In genomic region chr7:22854158-22855048, GRCh38 we compare ENCODE assay signal across 8 cellular contexts. TPM values are rescaled to one million over a fixed set of nuclear protein-coding genes. Genes with fewer than 3 reads are reported as not detected.
A peak's percentile ranks its signal among the peaks of the same experiment; 100 is the strongest.
DNase-seq lines count a peak whose midpoint lies in the region; ATAC-seq and TF ChIP-seq lines count a peak whose summit lies in the region.

No MANE protein-coding gene starts in this region.

- peak overlapping the region; percentile 61 to 70 for H3K4me3 ChIP-seq in foreskin fibroblast (ENCODE audit: low read depth in 1 of 2, low read length in 2 of 2)
- peak overlapping the region; percentile 13 for H3K4me3 ChIP-seq in neuron (ENCODE audit: low read length)
- H3K4me3 ChIP-seq in subcutaneous abdominal adipose tissue (ENCODE audit: low read depth in 1 of 5, low read length in 5 of 5), result peak overlapping the region; percentile 73 to 86 (median 83)

- H3K4me1 ChIP-seq in neuron (ENCODE audit: insufficient read depth, low read length) (no peaks in the 10 kb centered on the region), subcutaneous abdominal adipose tissue (ENCODE audit: control insufficient read depth in 5 of 5, insufficient read depth in 5 of 5, low read length in 5 of 5) (peaks cover 5 to 39% (median 35%) of the 10 kb centered on the region in 5 donors)

- H3K27me3 ChIP-seq in neuron (ENCODE audit: insufficient read depth, low read length) (peaks cover 5% of the 10 kb centered on the region), subcutaneous abdominal adipose tissue (ENCODE audit: control insufficient read depth in 5 of 5, insufficient read depth in 4 of 5, low read length in 5 of 5) (no peaks in the 10 kb centered on the region)

- H3K36me3 ChIP-seq in neuron (ENCODE audit: insufficient read depth, low read length), result no peaks in the 10 kb centered on the region
- H3K36me3 ChIP-seq in subcutaneous abdominal adipose tissue (ENCODE audit: control insufficient read depth in 5 of 5, insufficient read depth in 5 of 5, low read length in 5 of 5), result peaks cover 2 to 11% (median 9%) of the 10 kb centered on the region in 5 donors

- peak overlapping the region; percentile 98 for H3K27ac ChIP-seq in subcutaneous abdominal adipose tissue (ENCODE audit: low read depth, low read length)

- H3K9ac ChIP-seq in subcutaneous abdominal adipose tissue (ENCODE audit: low read length in 5 of 5), result peak overlapping the region; percentile 81 to 93 (median 89)

- no peak for TF ChIP-seq CTCF in foreskin fibroblast (IDR thresholded peaks at IDR 0.05; ENCODE audit: low read depth, low read length)

- DNase-seq in COR-L47 (lab: John Stamatoyannopoulos, UW) (peak; percentile 26), foreskin fibroblast (peak; percentile 85 to 96)
- peak; percentile 78 for DNase-seq in activated T-helper 9 cell treated with anti-CD3 and anti-CD28 coated beads, Interleukin-2, amount 50 U/mL, for 16 hours (ENCODE audit: low read depth)

- peak; percentile 87 for ATAC-seq in GM19452 (IDR thresholded peaks at IDR 0.05; ENCODE audit: unreplicated experiment)
- ATAC-seq in HG03565 (IDR thresholded peaks at IDR 0.05; ENCODE audit: unreplicated experiment), result peak; percentile 67

- peaks cover 2% of the 10 kb centered on the region for H3K9me3 ChIP-seq in neuron (ENCODE audit: low read length)
- H3K9me3 ChIP-seq in subcutaneous abdominal adipose tissue (ENCODE audit: control insufficient read depth in 5 of 5, low read length in 5 of 5), result no peaks in the 10 kb centered on the region

- peak overlapping the region; percentile 18 for H2AFZ ChIP-seq in neuron (ENCODE audit: low read depth, low read length)

TF ChIP-seq in PFSK-1, 5 proteins besides CTCF, POLR2A, EP300 and RAD21:
- TF ChIP-seq SIN3A (IDR thresholded peaks at IDR 0.05; ENCODE audit: borderline replicate concordance, insufficient read depth, low read length) (no peak), FOXP2 (optimal IDR thresholded peaks at IDR 0.05; ENCODE audit: borderline replicate concordance, extremely low read depth, extremely low read length, insufficient read depth) (no peak), POLR2AphosphoS5 (IDR thresholded peaks at IDR 0.05; ENCODE audit: low read depth, low read length) (peak; percentile 88), TAF1 (IDR thresholded peaks at IDR 0.05; ENCODE audit: borderline replicate concordance, insufficient read depth, low read length) (peak; percentile 36; the same call in 1 of the 2 replicates), REST (IDR thresholded peaks at IDR 0.05; ENCODE audit: insufficient read depth in 1 of 2, low read depth in 2 of 2, low read length in 2 of 2) (no peak)

RNA-seq across cellular contexts. Expression of gene TOMM7, which starts 31.8 kb away (rescaled TPM):
- polyA plus RNA-seq in PFSK-1 (2012; ENCODE audit: insufficient read length, low read depth), result 650 TPM

Comparison
In these comparisons a context has a peak if more than half of its experiments do, and no peak if none do; other contexts are left out.
1. Peak in every context shown above with its lines: DNase-seq, ATAC-seq, H3K4me3 ChIP-seq and H3K27ac ChIP-seq.
2. DNase-seq: peak in every context shown above with its lines; median percentile 90 in foreskin fibroblast; 78 in activated T-helper 9 cell treated with anti-CD3 and anti-CD28 coated beads, Interleukin-2, amount 50 U/mL, for 16 hours; 26 in COR-L47.
3. H3K4me3 ChIP-seq: peak in every context shown above with its lines; median percentile 83 in subcutaneous abdominal adipose tissue; 66 in foreskin fibroblast; 13 in neuron.